In genomic region chr10:116944911-116945310, GRCh38 we compare ENCODE assay signal across 5 cellular contexts.
"Had no signal": no experiment of that assay in that cellular context is flagged by ENCODE, and none has a peak within 500 bp of the region (broad histone marks: within the 10 kb centered on the region; RNA-seq: fewer than 3 reads in every experiment).

No MANE protein-coding gene starts in this region.

- DNase-seq: H9, KBM-7 had no signal

- H3K27ac ChIP-seq: HL-60 had no signal

- H2AFZ ChIP-seq: GM23338 had no signal

- H3K4me3 ChIP-seq: GM23338 had no signal

- ATAC-seq: GM23338, HepG2 had no signal

- H3K4me2 ChIP-seq: GM23338 had no signal
